13 cellular contexts compared by ENCODE assay signal in the genomic region with DNA sequence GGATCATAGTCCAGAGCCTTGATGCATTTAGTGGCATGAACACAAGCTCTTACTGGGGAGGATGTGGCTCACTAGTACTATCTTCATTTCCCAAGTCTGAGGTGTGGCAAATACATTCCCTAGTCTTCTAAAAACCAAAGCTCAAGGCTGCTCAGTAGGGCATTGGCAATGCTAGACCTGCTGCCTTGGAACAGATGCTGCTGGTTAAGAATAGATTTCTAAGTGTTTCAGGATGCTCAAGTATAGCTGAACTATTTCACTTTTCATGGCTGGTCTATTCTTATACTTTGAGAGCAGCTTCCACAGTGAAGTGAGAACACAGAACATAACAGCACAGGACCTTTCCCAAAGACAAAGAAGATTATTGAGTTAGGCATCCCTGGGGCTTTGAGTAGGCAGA.
"Had no signal": no experiment of that assay in that cellular context is flagged by ENCODE, and none has a peak within 500 bp of the region (broad histone marks: within the 10 kb centered on the region; RNA-seq: fewer than 3 reads in every experiment).

No MANE protein-coding gene starts in this region.

- H3K27ac Mint-ChIP-seq: activated naive CD4-positive, alpha-beta T cell treated with anti-CD3 and anti-CD28 coated beads, Interleukin-2, amount 10 ng/mL, durations not matched to agents 7 days and 5 days; activated T-helper 2 cell treated with anti-CD3 and anti-CD28 coated beads, Interferon-gamma antibody, Interleukin-2, Interleukin-4, amounts not matched to agents 10 μg/mL and 5 μg/mL and 100 μg/mL, durations not matched to agents 14 hours and 24 hours and 36 hours; endodermal cell had no signal

- H3K9me3 Mint-ChIP-seq: activated naive CD4-positive, alpha-beta T cell treated with anti-CD3 and anti-CD28 coated beads, Interleukin-2, amount 10 ng/mL, durations not matched to agents 7 days and 5 days; activated T-helper 2 cell treated with anti-CD3 and anti-CD28 coated beads, Interferon-gamma antibody, Interleukin-2, Interleukin-4, amounts not matched to agents 10 μg/mL and 5 μg/mL and 100 μg/mL, durations not matched to agents 14 hours and 24 hours and 36 hours; endodermal cell; naive thymus-derived CD4-positive, alpha-beta T cell; stimulated activated naive B cell treated with anti-CD40 and anti-IgM and Interleukin-4, amounts not matched to agents 10 μg/mL and 1 μg/mL and 100 μg/mL, for 72 hours had no signal

- H3K4me1 Mint-ChIP-seq: endodermal cell had no signal

- ATAC-seq: gastroesophageal sphincter, left lobe of liver had no signal

- H3K36me3 Mint-ChIP-seq: activated naive CD4-positive, alpha-beta T cell treated with anti-CD3 and anti-CD28 coated beads, Interleukin-2, amount 10 ng/mL, durations not matched to agents 7 days and 5 days had no signal

- DNase-seq: activated CD4-positive, alpha-beta T cell treated with anti-CD3 and anti-CD28 coated beads for 1 hour; activated CD4-positive, alpha-beta T cell treated with anti-CD3 and anti-CD28 coated beads, Interleukin-2, amount 50 U/mL, for 4 hours; activated naive CD4-positive, alpha-beta T cell treated with anti-CD3 and anti-CD28 coated beads, Interleukin-2, amount 10 ng/mL, durations not matched to agents 7 days and 5 days; dorsolateral prefrontal cortex; endodermal cell; naive thymus-derived CD4-positive, alpha-beta T cell; posterior cingulate gyrus; retina; stimulated activated CD4-positive, alpha-beta T cell treated with anti-CD3 and anti-CD28 coated beads, Interleukin-4, amount 100 ng/mL, for 1 hour; stimulated activated naive B cell treated with anti-CD40 and anti-IgM and Interleukin-4, amounts not matched to agents 10 μg/mL and 1 μg/mL and 100 μg/mL, for 72 hours had no signal

- H3K27me3 Mint-ChIP-seq: activated naive CD4-positive, alpha-beta T cell treated with anti-CD3 and anti-CD28 coated beads, Interleukin-2, amount 10 ng/mL, durations not matched to agents 7 days and 5 days; naive thymus-derived CD4-positive, alpha-beta T cell; stimulated activated naive B cell treated with anti-CD40 and anti-IgM and Interleukin-4, amounts not matched to agents 10 μg/mL and 1 μg/mL and 100 μg/mL, for 72 hours had no signal

- H3K4me3 Mint-ChIP-seq: activated naive CD4-positive, alpha-beta T cell treated with anti-CD3 and anti-CD28 coated beads, Interleukin-2, amount 10 ng/mL, durations not matched to agents 7 days and 5 days; endodermal cell had no signal
